In the genomic region with DNA sequence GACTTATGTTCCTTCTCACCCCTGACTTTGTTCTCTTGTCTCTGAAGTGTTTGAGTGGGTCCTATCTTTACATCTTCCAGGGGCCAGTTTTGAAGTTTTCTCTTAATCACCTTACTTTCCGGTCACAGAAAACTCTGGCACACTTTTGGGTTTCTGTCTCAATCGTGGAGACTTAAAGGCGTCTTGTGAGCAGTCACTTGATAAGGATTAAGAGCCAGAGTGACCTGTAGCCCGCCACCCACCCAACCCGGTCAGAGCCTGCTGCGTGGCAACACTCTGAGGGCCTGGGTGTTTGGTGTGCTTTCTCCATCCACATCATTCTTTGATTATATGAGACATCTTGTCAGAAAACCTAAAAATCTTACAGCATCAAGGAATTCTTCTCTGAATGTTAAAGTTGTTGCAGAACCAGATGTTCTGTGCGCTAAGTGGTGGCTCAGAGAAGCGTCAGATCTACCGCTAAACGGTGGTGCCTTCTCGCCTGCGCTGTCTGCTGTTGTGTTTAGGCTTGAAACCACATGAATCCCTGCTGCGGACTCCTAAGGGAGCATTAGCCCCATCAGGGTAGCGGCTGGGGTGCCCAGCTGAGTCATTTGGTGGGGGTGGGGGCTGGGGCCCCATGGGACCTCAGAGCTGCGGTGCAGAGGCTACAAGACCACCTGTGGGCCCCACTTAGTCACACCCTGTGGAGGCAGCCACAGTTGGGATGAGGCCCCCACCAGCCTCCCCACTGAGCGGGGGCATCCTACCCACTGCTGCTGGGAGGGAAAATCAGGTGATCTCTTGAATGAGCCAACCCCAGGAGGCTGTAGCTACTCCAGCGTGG, we compare ENCODE assay signal across 13 cellular contexts.
DNase-seq lines count a peak whose midpoint lies in the region; ATAC-seq lines count a peak whose summit lies in the region.
"Had no signal": no experiment of that assay in that cellular context is flagged by ENCODE, and none has a peak within 500 bp of the region (broad histone marks: within the 10 kb centered on the region; RNA-seq: fewer than 3 reads in every experiment).

No MANE protein-coding gene starts in this region.

- H3K36me3 Mint-ChIP-seq in effector memory CD8-positive, alpha-beta T cell (ENCODE audit: insufficient read depth): peaks cover 25% of the 10 kb centered on the region

- peak overlapping the region; percentile 95 to 98 for H3K27ac Mint-ChIP-seq in effector memory CD8-positive, alpha-beta T cell
- H3K27ac Mint-ChIP-seq: H9 had no signal

- peak overlapping the region; percentile 82 for H3K27ac ChIP-seq in KOPT-K1 (ENCODE audit: low read depth, low read length, poor library complexity, severe bottlenecking)

- peak; percentile 20 for DNase-seq in activated CD8-positive, alpha-beta memory T cell treated with anti-CD3 and anti-CD28 coated beads, Interleukin-2, amount 50 U/mL, for 24 hours (ENCODE audit: extremely low read depth)
- no peak for DNase-seq in effector memory CD8-positive, alpha-beta T cell
- DNase-seq in stimulated activated CD8-positive, alpha-beta memory T cell treated with anti-CD3 and anti-CD28 coated beads, Interleukin-4, amount 100 ng/mL, for 24 hours (ENCODE audit: low read depth): peak; percentile 45
- no peak for DNase-seq in SW 1271 (lab: John Stamatoyannopoulos, UW)
- DNase-seq in HT-29 (ENCODE audit: low spot score): no peak
- no peak for DNase-seq in NCI-H1105 (lab: John Stamatoyannopoulos, UW)
- DNase-seq: anterior cingulate cortex, dermis blood vessel endothelial cell, GDM1, H9, MG63 had no signal

- ATAC-seq in effector memory CD8-positive, alpha-beta T cell (replicated peaks): no peak
- no peak for ATAC-seq in HG03045 (IDR thresholded peaks at IDR 0.05; ENCODE audit: unreplicated experiment)

- H3K9me3 Mint-ChIP-seq in effector memory CD8-positive, alpha-beta T cell: no peaks in the 10 kb centered on the region

- H3K4me1 Mint-ChIP-seq in effector memory CD8-positive, alpha-beta T cell (ENCODE audit: low read depth in 2 of 2): peaks cover 35 to 41% of the 10 kb centered on the region in 2 donors

- H3K4me3 Mint-ChIP-seq in effector memory CD8-positive, alpha-beta T cell: peak overlapping the region in 1 of 2 donors; percentile 42
- H3K4me3 Mint-ChIP-seq: H9 had no signal

- H3K9me3 ChIP-seq in KOPT-K1 (ENCODE audit: insufficient read depth, low read length, poor library complexity, severe bottlenecking): peaks cover 14% of the 10 kb centered on the region
- H3K9me3 ChIP-seq: MG63 had no signal

- peaks cover 31% of the 10 kb centered on the region for H3K36me3 ChIP-seq in KOPT-K1 (ENCODE audit: insufficient read depth, low read length)
- H3K36me3 ChIP-seq: MG63 had no signal

- H3K27me3 Mint-ChIP-seq in effector memory CD8-positive, alpha-beta T cell: no peaks in the 10 kb centered on the region

Comparison
In these comparisons a context has a peak if more than half of its experiments do, and no peak if none do; other contexts are left out.
1. DNase-seq: peak in activated CD8-positive, alpha-beta memory T cell treated with anti-CD3 and anti-CD28 coated beads, Interleukin-2, amount 50 U/mL, for 24 hours (single experiment) and stimulated activated CD8-positive, alpha-beta memory T cell treated with anti-CD3 and anti-CD28 coated beads, Interleukin-4, amount 100 ng/mL, for 24 hours (single experiment); none in effector memory CD8-positive, alpha-beta T cell (0 of 3), SW 1271 (0 of 2), HT-29 (single experiment) and NCI-H1105 (single experiment).